Comparison of ENCODE assay signal across 13 cellular contexts in the genomic region with DNA sequence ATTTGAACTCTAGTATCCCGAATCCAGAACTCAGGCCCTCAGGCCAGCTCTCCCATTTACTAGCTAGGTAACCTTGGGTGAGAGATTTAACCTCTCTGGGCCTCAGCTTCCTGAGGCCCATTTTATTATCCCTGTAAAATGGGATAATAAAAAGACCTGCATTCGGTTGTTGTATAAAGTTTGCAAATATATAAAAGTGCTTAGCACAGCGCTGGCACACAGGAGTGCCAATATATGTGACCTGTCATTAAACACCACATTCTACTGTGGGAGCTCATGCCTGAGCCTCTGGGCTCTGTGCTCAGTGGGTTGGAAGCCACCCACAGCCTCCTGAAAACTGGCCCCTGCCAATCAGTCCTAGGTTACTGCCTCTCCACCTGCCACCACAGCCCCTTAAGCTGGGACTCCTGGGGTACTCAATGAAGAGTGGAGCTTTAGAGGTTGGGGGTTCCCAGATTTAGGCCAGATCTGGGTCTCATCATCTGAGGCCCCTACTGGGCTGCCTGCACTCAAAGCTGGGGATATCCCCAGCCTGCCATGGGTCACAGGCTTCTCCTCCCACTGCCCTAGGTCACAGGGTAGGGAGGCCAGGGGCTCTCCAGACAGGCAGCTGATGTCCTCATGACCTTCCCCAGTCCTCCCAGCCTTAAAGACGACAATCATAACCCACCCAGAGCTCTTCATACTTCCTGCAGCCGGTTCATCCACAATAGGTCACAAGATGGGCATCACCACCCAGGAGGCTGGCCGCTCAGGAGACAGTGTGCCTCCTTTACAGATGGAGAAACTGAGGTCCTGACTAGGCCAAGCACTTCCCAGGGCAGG. TPM values are rescaled to one million over a fixed set of nuclear protein-coding genes. Genes with fewer than 3 reads are reported as not detected.
A peak's percentile ranks its signal among the peaks of the same experiment; 100 is the strongest.
DNase-seq lines count a peak whose midpoint lies in the region; ATAC-seq lines count a peak whose summit lies in the region.
"Had no signal": no experiment of that assay in that cellular context is flagged by ENCODE, and none has a peak within 500 bp of the region (broad histone marks: within the 10 kb centered on the region; RNA-seq: fewer than 3 reads in every experiment).

No MANE protein-coding gene starts in this region.

- H3K27ac ChIP-seq in layer of hippocampus (ENCODE audit: low read depth, low read length), result peak overlapping the region; percentile 54
- H3K27ac ChIP-seq: 22Rv1, gastroesophageal sphincter had no signal

- H3K27me3 ChIP-seq in layer of hippocampus (ENCODE audit: control insufficient read depth, insufficient read depth, low read length), result no peaks in the 10 kb centered on the region
- H3K27me3 ChIP-seq: gastroesophageal sphincter had no signal

- ATAC-seq in activated T-cell treated with anti-CD3 and anti-CD28 coated beads, Interleukin-2, amount 50 U/mL, for 72 hours (replicated peaks in 1 of 2), result no peak
- no peak for ATAC-seq in HG03460 (IDR thresholded peaks at IDR 0.05; ENCODE audit: unreplicated experiment)
- no peak for ATAC-seq in HG03469 (IDR thresholded peaks at IDR 0.05; ENCODE audit: unreplicated experiment)
- ATAC-seq: activated naive CD4-positive, alpha-beta T cell treated with anti-CD3 and anti-CD28 coated beads, Interleukin-2, amount 50 U/mL, for 72 hours; gastroesophageal sphincter had no signal

- DNase-seq in activated T-cell treated with anti-CD3 and anti-CD28 coated beads, Interleukin-2, amount 50 U/mL, for 24 hours, result no peak
- no peak for DNase-seq in activated T-cell treated with anti-CD3 and anti-CD28 coated beads, Interleukin-2, amount 50 U/mL, for 72 hours
- DNase-seq in superior temporal gyrus (ENCODE audit: extremely low spot score), result peak; percentile 6
- DNase-seq in GDM1 (lab: John Stamatoyannopoulos, UW), result no peak
- DNase-seq: stimulated activated CD4-positive, alpha-beta T cell treated with anti-CD3 and anti-CD28 coated beads, Interleukin-2, amount 100 ng/mL, for 48 hours had no signal

- no peaks in the 10 kb centered on the region for H3K27me3 Mint-ChIP-seq in activated T-cell treated with anti-CD3 and anti-CD28 coated beads, Interleukin-2, amount 50 U/mL, for 24 hours
- no peaks in the 10 kb centered on the region for H3K27me3 Mint-ChIP-seq in activated T-cell treated with anti-CD3 and anti-CD28 coated beads, Interleukin-2, amount 50 U/mL, for 72 hours (ENCODE audit: low read depth)
- H3K27me3 Mint-ChIP-seq in IgD-negative memory B cell, result no peaks in the 10 kb centered on the region

- H3K36me3 Mint-ChIP-seq in activated T-cell treated with anti-CD3 and anti-CD28 coated beads, Interleukin-2, amount 50 U/mL, for 24 hours (ENCODE audit: low read depth), result no peaks in the 10 kb centered on the region
- H3K36me3 Mint-ChIP-seq in activated T-cell treated with anti-CD3 and anti-CD28 coated beads, Interleukin-2, amount 50 U/mL, for 72 hours (ENCODE audit: insufficient read depth in 2 of 2), result no peaks in the 10 kb centered on the region
- H3K36me3 Mint-ChIP-seq in IgD-negative memory B cell, result peaks cover 1% of the 10 kb centered on the region
- H3K36me3 Mint-ChIP-seq: activated naive CD4-positive, alpha-beta T cell treated with anti-CD3 and anti-CD28 coated beads, Interleukin-2, amount 50 U/mL, for 72 hours had no signal

- H3K9me3 Mint-ChIP-seq in activated T-cell treated with anti-CD3 and anti-CD28 coated beads, Interleukin-2, amount 50 U/mL, for 24 hours, result no peaks in the 10 kb centered on the region
- H3K9me3 Mint-ChIP-seq in activated T-cell treated with anti-CD3 and anti-CD28 coated beads, Interleukin-2, amount 50 U/mL, for 72 hours, result no peaks in the 10 kb centered on the region
- no peaks in the 10 kb centered on the region for H3K9me3 Mint-ChIP-seq in IgD-negative memory B cell
- H3K9me3 Mint-ChIP-seq: activated naive CD4-positive, alpha-beta T cell treated with anti-CD3 and anti-CD28 coated beads, Interleukin-2, amount 50 U/mL, for 72 hours had no signal

- no peak overlapping the region for H3K4me3 Mint-ChIP-seq in activated T-cell treated with anti-CD3 and anti-CD28 coated beads, Interleukin-2, amount 50 U/mL, for 24 hours
- no peak overlapping the region for H3K4me3 Mint-ChIP-seq in activated T-cell treated with anti-CD3 and anti-CD28 coated beads, Interleukin-2, amount 50 U/mL, for 72 hours
- peak overlapping the region; percentile 22 to 94 (median 75) for H3K4me3 Mint-ChIP-seq in IgD-negative memory B cell

- H3K4me1 Mint-ChIP-seq in activated T-cell treated with anti-CD3 and anti-CD28 coated beads, Interleukin-2, amount 50 U/mL, for 24 hours (ENCODE audit: low read depth), result peaks cover 20% of the 10 kb centered on the region
- H3K4me1 Mint-ChIP-seq in activated T-cell treated with anti-CD3 and anti-CD28 coated beads, Interleukin-2, amount 50 U/mL, for 72 hours (ENCODE audit: low read depth), result peaks cover 9% of the 10 kb centered on the region
- peaks cover 57 to 75% (median 74%) of the 10 kb centered on the region in 3 donors for H3K4me1 Mint-ChIP-seq in IgD-negative memory B cell

- peak overlapping the region; percentile 4 for H3K27ac Mint-ChIP-seq in activated T-cell treated with anti-CD3 and anti-CD28 coated beads, Interleukin-2, amount 50 U/mL, for 24 hours
- no peak overlapping the region for H3K27ac Mint-ChIP-seq in activated T-cell treated with anti-CD3 and anti-CD28 coated beads, Interleukin-2, amount 50 U/mL, for 72 hours
- peak overlapping the region; percentile 66 to 91 (median 84) for H3K27ac Mint-ChIP-seq in IgD-negative memory B cell

RNA-seq across cellular contexts. Expression of a gene that starts 15.4 kb away (rescaled TPM):
- 10 to 100 TPM; 15.3 to 17.5 TPM for total RNA-seq in activated T-cell treated with anti-CD3 and anti-CD28 coated beads, Interleukin-2, amount 50 U/mL, for 72 hours
- polyA plus RNA-seq in IgD-negative memory B cell, result 196 TPM

RNA-seq across cellular contexts. Expression of a gene that starts 27.2 kb away (rescaled TPM):
- total RNA-seq in activated T-cell treated with anti-CD3 and anti-CD28 coated beads, Interleukin-2, amount 50 U/mL, for 72 hours, result not detected
- polyA plus RNA-seq in IgD-negative memory B cell, result not detected
- total RNA-seq: activated naive CD4-positive, alpha-beta T cell treated with anti-CD3 and anti-CD28 coated beads, Interleukin-2, amount 50 U/mL, for 72 hours; kidney epithelial cell had no signal

RNA-seq across cellular contexts. Expression of a gene that starts 59.7 kb away (rescaled TPM):
- 10 to 100 TPM; 10.5 to 11.4 TPM for total RNA-seq in activated T-cell treated with anti-CD3 and anti-CD28 coated beads, Interleukin-2, amount 50 U/mL, for 72 hours
- 2.9 TPM for polyA plus RNA-seq in IgD-negative memory B cell

Comparison
In these comparisons a context has a peak if more than half of its experiments do, and no peak if none do; other contexts are left out.
1. H3K4me3 Mint-ChIP-seq: peak in IgD-negative memory B cell (4 of 4); none in activated T-cell treated with anti-CD3 and anti-CD28 coated beads, Interleukin-2, amount 50 U/mL, for 24 hours (single experiment) and activated T-cell treated with anti-CD3 and anti-CD28 coated beads, Interleukin-2, amount 50 U/mL, for 72 hours (0 of 2).